In genomic region chr9:137114220-137114612, GRCh38 we compare ENCODE assay signal across 8 cellular contexts. TPM values are rescaled to one million over a fixed set of nuclear protein-coding genes. Genes with fewer than 3 reads are reported as not detected.
A peak's percentile ranks its signal among the peaks of the same experiment; 100 is the strongest.
DNase-seq lines count a peak whose midpoint lies in the region; ATAC-seq, FAIRE-seq and TF ChIP-seq lines count a peak whose summit lies in the region.

No MANE protein-coding gene starts in this region.

- H3K36me3 Mint-ChIP-seq in IgD-negative memory B cell: no peaks in the 10 kb centered on the region

- TF ChIP-seq CTCF in colonic mucosa (IDR thresholded peaks at IDR 0.05): no peak
- no peak for TF ChIP-seq CTCF in omental fat pad (IDR thresholded peaks at IDR 0.05)

- intact Hi-C loops in colonic mucosa (cut with DNase I): no loop called here

- no peak overlapping the region for H3K27ac Mint-ChIP-seq in IgD-negative memory B cell

- no peaks in the 10 kb centered on the region for H3K36me3 ChIP-seq in colonic mucosa

- DNase-seq in colonic mucosa: no peak
- DNase-seq in omental fat pad (ENCODE audit: low spot score): no peak
- DNase-seq in GM19239 (ENCODE audit: insufficient read length, low spot score): no peak
- no peak for DNase-seq in NCI-H1105 (lab: John Stamatoyannopoulos, UW)
- no peak for DNase-seq in C1 segment of cervical spinal cord (lab: John Stamatoyannopoulos, UW)
- no peak for DNase-seq in mesenteric fat pad (ENCODE audit: low spot score)

- H3K27ac ChIP-seq in colonic mucosa: no peak overlapping the region

- H3K4me1 Mint-ChIP-seq in IgD-negative memory B cell: peaks cover 6 to 8% (median 8%) of the 10 kb centered on the region in 3 donors

- H3K27me3 Mint-ChIP-seq in IgD-negative memory B cell: no peaks in the 10 kb centered on the region

- H3K9me3 Mint-ChIP-seq in IgD-negative memory B cell: no peaks in the 10 kb centered on the region

- peaks cover 4% of the 10 kb centered on the region for H3K27me3 ChIP-seq in colonic mucosa

- no peaks in the 10 kb centered on the region for H3K4me1 ChIP-seq in colonic mucosa

- peak overlapping the region; percentile 72 for H3K4me3 ChIP-seq in colonic mucosa

- H3K9me3 ChIP-seq in colonic mucosa: no peaks in the 10 kb centered on the region

- no peak overlapping the region for H3K9ac ChIP-seq in colonic mucosa (ENCODE audit: low read depth in 2 of 2, low read length in 2 of 2)

- ATAC-seq in GM19324 (IDR thresholded peaks at IDR 0.05; ENCODE audit: low FRiP score, unreplicated experiment): peak; percentile 3
- ATAC-seq in omental fat pad (ENCODE audit: low FRiP score): peak; percentile 2

- peak overlapping the region in 3 of 4 donors; percentile 12 to 79 (median 57) for H3K4me3 Mint-ChIP-seq in IgD-negative memory B cell

- no peak for FAIRE-seq in GM19239 (lab: Jason Lieb, UNC)

RNA-seq across cellular contexts. Expression of gene DPP7, which starts 0.3 kb away (rescaled TPM):
- 110 TPM for polyA plus RNA-seq in IgD-negative memory B cell
- total RNA-seq in colonic mucosa (10 to 100 TPM; 46.2 to 52.5 TPM), omental fat pad (100 to 1,000 TPM in 3 of 4 donors, 10 to 100 TPM in 1; 91.8 to 132 (median 119) TPM), mesenteric fat pad (150 TPM)

RNA-seq across cellular contexts. Expression of gene GRIN1, which starts 24.7 kb away (rescaled TPM):
- not detected for polyA plus RNA-seq in IgD-negative memory B cell
- total RNA-seq in colonic mucosa: under 1 TPM; 0.47 to 0.93 TPM
- not detected for total RNA-seq in omental fat pad
- total RNA-seq in mesenteric fat pad: not detected

RNA-seq across cellular contexts. Expression of gene MAN1B1, which starts 27.4 kb away (rescaled TPM):
- polyA plus RNA-seq in IgD-negative memory B cell: 27.5 TPM
- total RNA-seq in colonic mucosa (10 to 100 TPM; 43.5 to 52.6 TPM), omental fat pad (10 to 100 TPM; 30.2 to 39.9 (median 33.9) TPM), mesenteric fat pad (33.0 TPM)

RNA-seq across cellular contexts. Expression of gene UAP1L1, which starts 36.9 kb away (rescaled TPM):
- polyA plus RNA-seq in IgD-negative memory B cell: 3.0 TPM
- total RNA-seq in colonic mucosa: 10 to 100 TPM in 1 of 2 donors, 1 to 10 TPM in 1; 9.0 to 13.0 TPM
- 10 to 100 TPM in 2 of 4 donors, 1 to 10 TPM in 2; 5.2 to 12.8 (median 9.7) TPM for total RNA-seq in omental fat pad
- 28.1 TPM for total RNA-seq in mesenteric fat pad

RNA-seq across cellular contexts. Expression of gene SAPCD2, which starts 43.9 kb away (rescaled TPM):
- polyA plus RNA-seq in IgD-negative memory B cell: 0.38 TPM
- total RNA-seq in colonic mucosa: 10 to 100 TPM; 19.2 to 57.8 TPM
- total RNA-seq in omental fat pad: 1 to 10 TPM in 1 of 4 donors, under 1 TPM in 2, not detected in 1; 0.13 to 1.8 (median 0.37) TPM
- 0.42 TPM for total RNA-seq in mesenteric fat pad
